ENCODE assay signal across 8 cellular contexts in the genomic region with DNA sequence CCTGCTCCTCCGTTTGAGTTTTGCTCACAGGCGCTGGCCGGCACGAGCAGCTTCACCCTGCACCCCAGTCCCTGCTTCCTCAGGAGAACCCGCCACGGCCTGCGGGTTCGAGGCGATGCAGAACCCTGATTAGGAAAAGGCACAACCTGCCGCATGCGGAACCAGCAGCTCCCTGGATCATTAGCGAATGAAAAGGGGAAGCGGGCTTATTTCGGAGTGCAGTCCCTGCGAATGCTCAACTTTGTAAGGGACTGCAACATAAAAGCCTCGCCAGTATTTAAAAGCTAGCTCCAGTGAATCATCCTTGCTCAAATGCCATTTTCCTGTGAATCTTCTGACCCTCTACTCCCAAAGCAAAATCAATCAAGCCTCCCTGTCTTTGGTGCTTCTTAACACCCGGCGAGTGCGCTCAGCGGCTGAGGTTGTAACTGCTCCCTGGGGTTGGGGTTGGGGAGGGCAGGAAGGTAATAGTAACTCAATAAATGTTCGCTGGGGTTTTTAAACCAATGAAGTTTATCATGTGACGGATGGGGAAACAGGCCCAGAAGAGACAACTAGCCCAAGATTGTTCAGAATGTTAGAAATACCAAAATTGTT. TPM values are rescaled to one million over a fixed set of nuclear protein-coding genes. Genes with fewer than 3 reads are reported as not detected.
DNase-seq lines count a peak whose midpoint lies in the region; ATAC-seq, FAIRE-seq and TF ChIP-seq lines count a peak whose summit lies in the region.

No MANE protein-coding gene starts in this region.

- no peaks in the 10 kb centered on the region for H3K27me3 ChIP-seq in naive thymus-derived CD4-positive, alpha-beta T cell (ENCODE audit: control insufficient read depth in 2 of 2, insufficient read depth in 2 of 2, low read length in 2 of 2)

- intact Hi-C loops in naive thymus-derived CD4-positive, alpha-beta T cell (cut with micrococcal nuclease), result loop anchor here (5.0 kb wide), 3 partner anchors 331 to 1796 kb away; partner anchors contain the start of genes ALDH3A2 (in 1 of the 2), ALKBH5 (in 1 of the 2) and MAPK7 (in 1 of the 2)

- CTCF ChIA-PET in activated CD8-positive, alpha-beta memory T cell treated with anti-CD3 and anti-CD28 coated beads, Interleukin-2, amount 10 ng/mL, durations not matched to agents 7 days and 5 days (lab: Charles Lee), result interaction anchor here (1.1 to 3.3 kb wide), 9 partner anchors 11 to 615 kb away, joined by 3 to 17 read pairs (median 4); partner anchors contain the start of gene SPECC1
- CTCF ChIA-PET in naive thymus-derived CD4-positive, alpha-beta T cell (lab: Charles Lee), result interaction anchor here (1.6 kb wide), 1 partner anchor 31 kb away, joined by 5 read pairs; the partner anchor contains the start of gene SPECC1

- H3K9me3 Mint-ChIP-seq in activated CD8-positive, alpha-beta memory T cell treated with anti-CD3 and anti-CD28 coated beads, Interleukin-2, amount 10 ng/mL, durations not matched to agents 7 days and 5 days (ENCODE audit: low read depth), result no peaks in the 10 kb centered on the region
- H3K9me3 Mint-ChIP-seq in effector memory CD8-positive, alpha-beta T cell, result no peaks in the 10 kb centered on the region
- peaks cover 0 to 11% (median 0%) of the 10 kb centered on the region in 11 donors for H3K9me3 Mint-ChIP-seq in naive thymus-derived CD4-positive, alpha-beta T cell

- H3K27ac Mint-ChIP-seq in activated CD8-positive, alpha-beta memory T cell treated with anti-CD3 and anti-CD28 coated beads, Interleukin-2, amount 10 ng/mL, durations not matched to agents 7 days and 5 days, result peak overlapping the region; percentile 98
- peak overlapping the region; percentile 97 to 98 for H3K27ac Mint-ChIP-seq in effector memory CD8-positive, alpha-beta T cell
- H3K27ac Mint-ChIP-seq in naive thymus-derived CD4-positive, alpha-beta T cell, result peak overlapping the region; percentile 94 to 98 (median 96)

- H3K27ac ChIP-seq in naive thymus-derived CD4-positive, alpha-beta T cell (ENCODE audit: low read depth, low read length), result peak overlapping the region; percentile 78
- peak overlapping the region; percentile 3 for H3K27ac ChIP-seq in urinary bladder (ENCODE audit: low read depth)

- TF ChIP-seq POLR2A in H54 (IDR thresholded peaks at IDR 0.05; ENCODE audit: low read depth, low read length), result no peak

- peak; percentile 58 for DNase-seq in activated CD8-positive, alpha-beta memory T cell treated with anti-CD3 and anti-CD28 coated beads, Interleukin-2, amount 10 ng/mL, durations not matched to agents 7 days and 5 days
- no peak for DNase-seq in activated CD8-positive, alpha-beta memory T cell treated with anti-CD3 and anti-CD28 coated beads for 24 hours
- peak in 3 of 5 experiments; percentile 2 to 50 (median 6) for DNase-seq in T-helper 2 cell
- DNase-seq in effector memory CD8-positive, alpha-beta T cell, result no peak
- peak in 5 of 9 donors; percentile 10 to 34 (median 23) for DNase-seq in naive thymus-derived CD4-positive, alpha-beta T cell
- DNase-seq in H54 (ENCODE audit: insufficient read length, low spot score), result no peak

- peak overlapping the region; percentile 94 for H3K4me3 Mint-ChIP-seq in activated CD8-positive, alpha-beta memory T cell treated with anti-CD3 and anti-CD28 coated beads, Interleukin-2, amount 10 ng/mL, durations not matched to agents 7 days and 5 days
- H3K4me3 Mint-ChIP-seq in effector memory CD8-positive, alpha-beta T cell, result peak overlapping the region; percentile 96 to 98
- peak overlapping the region; percentile 88 to 98 (median 96) for H3K4me3 Mint-ChIP-seq in naive thymus-derived CD4-positive, alpha-beta T cell

- H3K36me3 ChIP-seq in naive thymus-derived CD4-positive, alpha-beta T cell (ENCODE audit: control insufficient read depth in 2 of 3, insufficient read depth in 3 of 3, low read length in 3 of 3), result peaks cover 0 to 4% (median 0%) of the 10 kb centered on the region in 3 experiments
- H3K36me3 ChIP-seq in urinary bladder (ENCODE audit: insufficient read depth), result no peaks in the 10 kb centered on the region

- H3K4me3 ChIP-seq in naive thymus-derived CD4-positive, alpha-beta T cell (ENCODE audit: low read length), result peak overlapping the region; percentile 85
- peak overlapping the region; percentile 98 for H3K4me3 ChIP-seq in urinary bladder (ENCODE audit: low read depth, low read length)

- H3K4me1 ChIP-seq in naive thymus-derived CD4-positive, alpha-beta T cell (ENCODE audit: control insufficient read depth in 2 of 2, insufficient read depth in 2 of 2, low read length in 2 of 2), result peaks cover 8 to 11% of the 10 kb centered on the region in 2 donors
- H3K4me1 ChIP-seq in urinary bladder (ENCODE audit: insufficient read depth), result no peaks in the 10 kb centered on the region

- peaks cover 24% of the 10 kb centered on the region for H3K36me3 Mint-ChIP-seq in activated CD8-positive, alpha-beta memory T cell treated with anti-CD3 and anti-CD28 coated beads, Interleukin-2, amount 10 ng/mL, durations not matched to agents 7 days and 5 days
- peaks cover 14% of the 10 kb centered on the region for H3K36me3 Mint-ChIP-seq in effector memory CD8-positive, alpha-beta T cell (ENCODE audit: insufficient read depth)
- H3K36me3 Mint-ChIP-seq in naive thymus-derived CD4-positive, alpha-beta T cell, result peaks cover 0 to 17% (median 13%) of the 10 kb centered on the region in 5 donors

- no peaks in the 10 kb centered on the region for H3K9me3 ChIP-seq in naive thymus-derived CD4-positive, alpha-beta T cell (ENCODE audit: control insufficient read depth in 2 of 3, low read length in 3 of 3)

- WGBS in urinary bladder, result 31% methylated on average over 22 of the region's 22 CpGs

- POLR2A ChIA-PET in naive thymus-derived CD4-positive, alpha-beta T cell (lab: Charles Lee), result interaction anchor here (0.6 to 2.0 kb wide), 13 partner anchors 11 to 1065 kb away, joined by 3 to 9 read pairs (median 5); partner anchors contain the start of genes ALDH3A2, MAPK7, SPECC1 and ULK2

- no peaks in the 10 kb centered on the region for H3K27me3 Mint-ChIP-seq in activated CD8-positive, alpha-beta memory T cell treated with anti-CD3 and anti-CD28 coated beads, Interleukin-2, amount 10 ng/mL, durations not matched to agents 7 days and 5 days
- H3K27me3 Mint-ChIP-seq in effector memory CD8-positive, alpha-beta T cell, result no peaks in the 10 kb centered on the region
- peaks cover 0 to 2% (median 0%) of the 10 kb centered on the region in 5 donors for H3K27me3 Mint-ChIP-seq in naive thymus-derived CD4-positive, alpha-beta T cell

- ATAC-seq in activated CD8-positive, alpha-beta memory T cell treated with anti-CD3 and anti-CD28 coated beads, Interleukin-2, amount 10 ng/mL, durations not matched to agents 7 days and 5 days, result no peak
- peak; percentile 32 for ATAC-seq in HG03103 (IDR thresholded peaks at IDR 0.05; ENCODE audit: low read depth, unreplicated experiment)
- ATAC-seq in effector memory CD8-positive, alpha-beta T cell (replicated peaks), result no peak
- peak; percentile 31 for ATAC-seq in naive thymus-derived CD4-positive, alpha-beta T cell

- peaks cover 40% of the 10 kb centered on the region for H3K4me1 Mint-ChIP-seq in activated CD8-positive, alpha-beta memory T cell treated with anti-CD3 and anti-CD28 coated beads, Interleukin-2, amount 10 ng/mL, durations not matched to agents 7 days and 5 days
- H3K4me1 Mint-ChIP-seq in effector memory CD8-positive, alpha-beta T cell (ENCODE audit: low read depth in 2 of 2), result peaks cover 26 to 36% of the 10 kb centered on the region in 2 donors
- H3K4me1 Mint-ChIP-seq in naive thymus-derived CD4-positive, alpha-beta T cell, result peaks cover 28 to 51% (median 45%) of the 10 kb centered on the region in 7 donors

- FAIRE-seq in H54 (lab: Jason Lieb, UNC), result no peak

RNA-seq across cellular contexts. Expression of gene AKAP10, which starts 0.7 kb away (rescaled TPM):
- 10 to 100 TPM; 34.3 to 44.6 TPM for total RNA-seq in activated CD8-positive, alpha-beta memory T cell treated with anti-CD3 and anti-CD28 coated beads, Interleukin-2, amount 10 ng/mL, durations not matched to agents 7 days and 5 days
- 10 to 100 TPM; 40.5 to 69.0 (median 51.0) TPM for total RNA-seq in naive thymus-derived CD4-positive, alpha-beta T cell
- polyA plus RNA-seq in naive thymus-derived CD4-positive, alpha-beta T cell, result 10 to 100 TPM; 17.0 to 34.2 TPM
- total RNA-seq in urinary bladder, result 51.9 TPM
- polyA plus RNA-seq in urinary bladder, result 17.5 TPM

RNA-seq across cellular contexts. Expression of gene SPECC1, which starts 30.9 kb away (rescaled TPM):
- total RNA-seq in activated CD8-positive, alpha-beta memory T cell treated with anti-CD3 and anti-CD28 coated beads, Interleukin-2, amount 10 ng/mL, durations not matched to agents 7 days and 5 days, result 10 to 100 TPM; 11.4 to 17.6 TPM
- 10 to 100 TPM in 1 of 5 experiments, 1 to 10 TPM in 4; 1.2 to 37.5 (median 5.7) TPM for total RNA-seq in naive thymus-derived CD4-positive, alpha-beta T cell
- polyA plus RNA-seq in naive thymus-derived CD4-positive, alpha-beta T cell, result 1 to 10 TPM; 2.6 to 4.7 TPM
- 23.5 TPM for total RNA-seq in urinary bladder
- polyA plus RNA-seq in urinary bladder, result 9.8 TPM

Comparison
In these comparisons a context has a peak if more than half of its experiments do, and no peak if none do; other contexts are left out.
1. DNase-seq: peak in activated CD8-positive, alpha-beta memory T cell treated with anti-CD3 and anti-CD28 coated beads, Interleukin-2, amount 10 ng/mL, durations not matched to agents 7 days and 5 days (single experiment), T-helper 2 cell (3 of 5) and naive thymus-derived CD4-positive, alpha-beta T cell (5 of 9); none in activated CD8-positive, alpha-beta memory T cell treated with anti-CD3 and anti-CD28 coated beads for 24 hours (single experiment), effector memory CD8-positive, alpha-beta T cell (0 of 3) and H54 (single experiment).
2. ATAC-seq: peak in HG03103 (single experiment) and naive thymus-derived CD4-positive, alpha-beta T cell (single experiment); none in activated CD8-positive, alpha-beta memory T cell treated with anti-CD3 and anti-CD28 coated beads, Interleukin-2, amount 10 ng/mL, durations not matched to agents 7 days and 5 days (single experiment) and effector memory CD8-positive, alpha-beta T cell (single experiment).
3. Peak in every context shown above with its lines, with median percentiles within 50 percentile points of each other: H3K27ac Mint-ChIP-seq and H3K4me3 Mint-ChIP-seq.